22 cellular contexts compared by ENCODE assay signal in the genomic region with DNA sequence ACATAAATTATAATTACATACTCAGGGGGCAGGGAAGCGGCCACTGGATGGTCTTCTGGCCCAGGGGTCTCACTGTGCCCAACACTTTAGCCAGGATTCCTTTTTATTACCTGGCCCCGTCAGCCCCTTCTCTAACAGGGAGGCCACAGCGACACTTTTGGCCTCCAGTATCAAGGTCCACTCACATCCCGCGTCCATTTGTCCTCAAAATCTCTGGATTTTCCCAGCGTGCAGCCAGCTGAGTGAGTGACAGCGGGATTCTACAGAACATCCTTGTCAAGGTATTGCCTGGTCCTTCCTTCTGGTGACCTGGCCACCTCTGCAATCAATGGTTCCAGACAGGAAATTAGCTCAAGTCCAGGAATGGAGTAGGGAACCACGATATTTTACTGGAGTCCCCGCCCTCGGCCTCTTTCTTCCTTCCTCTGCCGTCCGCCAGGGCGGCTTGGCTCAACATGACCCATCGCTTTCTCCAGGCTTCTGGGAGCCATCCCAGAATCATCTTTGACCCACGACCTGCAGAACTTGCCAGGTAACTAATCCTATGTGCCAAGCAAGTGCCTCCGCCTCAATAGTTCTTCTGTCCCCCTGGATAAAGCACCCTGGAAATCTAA. TPM values are rescaled to one million over a fixed set of nuclear protein-coding genes. Genes with fewer than 3 reads are reported as not detected.
DNase-seq lines count a peak whose midpoint lies in the region; ATAC-seq and TF ChIP-seq lines count a peak whose summit lies in the region.
"Had no signal": no experiment of that assay in that cellular context is flagged by ENCODE, and none has a peak within 500 bp of the region (broad histone marks: within the 10 kb centered on the region; RNA-seq: fewer than 3 reads in every experiment).

No MANE protein-coding gene starts in this region.

- H3K4me3 ChIP-seq in endodermal cell (ENCODE audit: low read length) (no peak overlapping the region), mucosa of descending colon (no peak overlapping the region), stomach smooth muscle (ENCODE audit: low read length in 2 of 2) (peak overlapping the region in 1 of 2 donors; percentile 3), gastrocnemius medialis (no peak overlapping the region)
- H3K4me3 ChIP-seq: adrenal gland, SJCRH30 had no signal

- peaks cover 11% of the 10 kb centered on the region for H3K27me3 Mint-ChIP-seq in activated CD4-positive, alpha-beta T cell treated with anti-CD3 and anti-CD28 coated beads, Interleukin-2, amount 10 ng/mL, durations not matched to agents 24 days and 14 days
- peaks cover 3% of the 10 kb centered on the region for H3K27me3 Mint-ChIP-seq in endodermal cell (ENCODE audit: insufficient read depth)

- H3K27me3 ChIP-seq in endodermal cell (ENCODE audit: control insufficient read depth, insufficient read depth, low read length, poor library complexity, severe bottlenecking): no peaks in the 10 kb centered on the region
- no peaks in the 10 kb centered on the region for H3K27me3 ChIP-seq in stomach smooth muscle (ENCODE audit: control insufficient read depth in 1 of 2, insufficient read depth in 2 of 2, low read length in 2 of 2)
- H3K27me3 ChIP-seq in gastrocnemius medialis: peaks cover 12 to 27% (median 20%) of the 10 kb centered on the region in 3 donors
- H3K27me3 ChIP-seq: BE2C, SJCRH30 had no signal

- H3K4me1 Mint-ChIP-seq in activated CD4-positive, alpha-beta T cell treated with anti-CD3 and anti-CD28 coated beads, Interleukin-2, amount 10 ng/mL, durations not matched to agents 24 days and 14 days: no peaks in the 10 kb centered on the region
- peaks cover 3% of the 10 kb centered on the region for H3K4me1 Mint-ChIP-seq in endodermal cell
- H3K4me1 Mint-ChIP-seq: activated B cell treated with CpG ODN at 0.5 μM for 24 hours had no signal

- peaks cover 2% of the 10 kb centered on the region for H3K36me3 Mint-ChIP-seq in activated CD4-positive, alpha-beta T cell treated with anti-CD3 and anti-CD28 coated beads, Interleukin-2, amount 10 ng/mL, durations not matched to agents 24 days and 14 days (ENCODE audit: low read depth)
- peaks cover 5% of the 10 kb centered on the region for H3K36me3 Mint-ChIP-seq in endodermal cell (ENCODE audit: low read depth)

- no peak overlapping the region for H3K9ac ChIP-seq in endodermal cell (ENCODE audit: extremely low read depth, low read length, poor library complexity, severe bottlenecking)
- no peak overlapping the region for H3K9ac ChIP-seq in stomach smooth muscle (ENCODE audit: low read length in 2 of 2)

- ATAC-seq in mucosa of descending colon: no peak
- ATAC-seq in GM21825 (IDR thresholded peaks at IDR 0.05; ENCODE audit: unreplicated experiment): no peak
- no peak for ATAC-seq in gastrocnemius medialis
- ATAC-seq: activated CD8-positive, alpha-beta T cell treated with anti-CD3 and anti-CD28 coated beads, Interleukin-2, amount 10 ng/mL, durations not matched to agents 7 days and 5 days; activated T-helper 17 cell treated with anti-CD3 and anti-CD28 coated beads, Interleukin-2, amount 50 U/mL, for 72 hours had no signal

- H3K4me1 ChIP-seq in endodermal cell (ENCODE audit: control insufficient read depth, insufficient read depth, low read length) (no peaks in the 10 kb centered on the region), mucosa of descending colon (ENCODE audit: low read depth) (no peaks in the 10 kb centered on the region), stomach smooth muscle (ENCODE audit: control insufficient read depth, insufficient read depth, low read length) (peaks cover 70% of the 10 kb centered on the region), gastrocnemius medialis (no peaks in the 10 kb centered on the region)
- H3K4me1 ChIP-seq: adrenal gland, BE2C, SJCRH30 had no signal

- H3K36me3 ChIP-seq in endodermal cell (ENCODE audit: control insufficient read depth, insufficient read depth, low read length) (peaks cover 3% of the 10 kb centered on the region), mucosa of descending colon (ENCODE audit: low read depth) (no peaks in the 10 kb centered on the region), stomach smooth muscle (ENCODE audit: control insufficient read depth in 2 of 2, insufficient read depth in 2 of 2, low read length in 2 of 2) (no peaks in the 10 kb centered on the region), gastrocnemius medialis (no peaks in the 10 kb centered on the region)
- H3K36me3 ChIP-seq: adrenal gland, BE2C, SJCRH30 had no signal

- 88 to 91% methylated on average over 15 to 16 of the region's 16 CpGs for WGBS in endodermal cell (ENCODE audit: insufficient coverage in 1 of 2, insufficient read length in 1 of 2), 2 experiments

- no peak overlapping the region for H3K27ac Mint-ChIP-seq in activated CD4-positive, alpha-beta T cell treated with anti-CD3 and anti-CD28 coated beads, Interleukin-2, amount 10 ng/mL, durations not matched to agents 24 days and 14 days
- H3K27ac Mint-ChIP-seq in endodermal cell: no peak overlapping the region
- H3K27ac Mint-ChIP-seq: activated B cell treated with CpG ODN at 0.5 μM for 24 hours; activated CD8-positive, alpha-beta T cell treated with anti-CD3 and anti-CD28 coated beads, Interleukin-2, amount 10 ng/mL, durations not matched to agents 7 days and 5 days; activated T-helper 17 cell treated with anti-CD3 and anti-CD28 coated beads, Interleukin-2, amount 50 U/mL, for 72 hours; T-helper 1 cell treated with Interleukin-12 subunit alpha and Interleukin-12 subunit beta and Interleukin-4 antibody, amounts not matched to agents 30 μg/mL and 1 μg/mL, for 36 hours had no signal

- H3K27ac ChIP-seq in endodermal cell (ENCODE audit: low read depth, low read length): no peak overlapping the region
- H3K27ac ChIP-seq in stomach smooth muscle (ENCODE audit: low read length): peak overlapping the region; percentile 99
- no peak overlapping the region for H3K27ac ChIP-seq in gastrocnemius medialis
- H3K27ac ChIP-seq: adrenal gland, SJCRH30 had no signal

- H3K4me3 Mint-ChIP-seq in activated CD4-positive, alpha-beta T cell treated with anti-CD3 and anti-CD28 coated beads, Interleukin-2, amount 10 ng/mL, durations not matched to agents 24 days and 14 days: no peak overlapping the region
- H3K4me3 Mint-ChIP-seq in endodermal cell: no peak overlapping the region
- H3K4me3 Mint-ChIP-seq: activated B cell treated with CpG ODN at 0.5 μM for 24 hours; activated CD8-positive, alpha-beta T cell treated with anti-CD3 and anti-CD28 coated beads, Interleukin-2, amount 10 ng/mL, durations not matched to agents 7 days and 5 days; activated T-helper 17 cell treated with anti-CD3 and anti-CD28 coated beads, Interleukin-2, amount 50 U/mL, for 72 hours; T-helper 1 cell treated with Interleukin-12 subunit alpha and Interleukin-12 subunit beta and Interleukin-4 antibody, amounts not matched to agents 30 μg/mL and 1 μg/mL, for 36 hours had no signal

- H3K9me3 Mint-ChIP-seq in activated CD4-positive, alpha-beta T cell treated with anti-CD3 and anti-CD28 coated beads, Interleukin-2, amount 10 ng/mL, durations not matched to agents 24 days and 14 days: peaks cover 10% of the 10 kb centered on the region
- peaks cover 22% of the 10 kb centered on the region for H3K9me3 Mint-ChIP-seq in endodermal cell

- H3K9me3 ChIP-seq in endodermal cell (ENCODE audit: control insufficient read depth, low read length): peaks cover 5% of the 10 kb centered on the region
- no peaks in the 10 kb centered on the region for H3K9me3 ChIP-seq in mucosa of descending colon
- no peaks in the 10 kb centered on the region for H3K9me3 ChIP-seq in stomach smooth muscle (ENCODE audit: control insufficient read depth in 2 of 2, low read length in 2 of 2)
- H3K9me3 ChIP-seq in gastrocnemius medialis: no peaks in the 10 kb centered on the region
- H3K9me3 ChIP-seq: adrenal gland, BE2C, SJCRH30 had no signal

- no peak for TF ChIP-seq CTCF in endodermal cell (conservative IDR thresholded peaks at IDR 0.05)
- TF ChIP-seq CTCF in mucosa of descending colon (IDR thresholded peaks at IDR 0.05): no peak
- TF ChIP-seq CTCF in gastrocnemius medialis (IDR thresholded peaks at IDR 0.05 in 4 of 5, conservative IDR thresholded peaks at IDR 0.05 in 1 of 5): no peak

- in situ Hi-C loops in gastrocnemius medialis (cut with MboI; ENCODE audit: low sequenced_read_pairs in 4 of 4): no loop called here

- DNase-seq in activated CD4-positive, alpha-beta T cell treated with anti-CD3 and anti-CD28 coated beads, Interleukin-2, amount 10 ng/mL, durations not matched to agents 24 days and 14 days: peak; percentile 34
- DNase-seq in activated CD4-positive, alpha-beta T cell treated with anti-CD3 and anti-CD28 coated beads, Interleukin-2, amount 50 U/mL, for 48 hours: no peak
- DNase-seq in endodermal cell (peak; percentile 35), mucosa of descending colon (peak in 2 of 3 donors; percentile 14 to 18), T1000 (lab: John Stamatoyannopoulos, UW) (no peak), gastrocnemius medialis (no peak)
- DNase-seq: 8988T; activated B cell treated with CpG ODN at 0.5 μM for 24 hours; BE2C; caudate nucleus; hippocampal formation; NCI-H1417; NCI-H748 treated with DMSO at 0.1 percent for 48 hours; OCI-M1; SJCRH30; stimulated activated CD4-positive, alpha-beta T cell treated with anti-CD3 and anti-CD28 coated beads, Interleukin-2, amount 100 ng/mL, for 48 hours had no signal

- intact Hi-C loops in activated CD4-positive, alpha-beta T cell treated with anti-CD3 and anti-CD28 coated beads, Interleukin-2, amount 10 ng/mL, durations not matched to agents 24 days and 14 days (cut with micrococcal nuclease): loop anchor here (5.0 kb wide), 1 partner anchor 113 kb away; a partner anchor contains a TSS
- intact Hi-C loops in mucosa of descending colon (cut with DNase I, micrococcal nuclease): no loop called here
- intact Hi-C loops in gastrocnemius medialis (cut with DNase I; ENCODE audit: low total_unique reads): no loop called here

- TF ChIP-seq POLR2A in gastrocnemius medialis (IDR thresholded peaks at IDR 0.05): no peak

RNA-seq across cellular contexts. Expression of a gene that starts 2.7 kb away (rescaled TPM):
- 2.0 and 2.3 TPM in 2 replicates for total RNA-seq in activated CD4-positive, alpha-beta T cell treated with anti-CD3 and anti-CD28 coated beads, Interleukin-2, amount 10 ng/mL, durations not matched to agents 24 days and 14 days
- total RNA-seq in endodermal cell (100 to 1,000 TPM; 259 to 377 TPM), mucosa of descending colon (100 to 1,000 TPM in 2 of 3 donors, 10 to 100 TPM in 1; 65.1 to 858 (median 191) TPM), gastrocnemius medialis (100 to 1,000 TPM in 2 of 4 donors, 10 to 100 TPM in 2; 44.0 to 141 (median 88.4) TPM)
- 117 TPM for polyA plus RNA-seq in endodermal cell (2013, experiment 1 of 2)
- polyA plus RNA-seq in endodermal cell (2013, experiment 2 of 2): 114 TPM

Comparison
In these comparisons a context has a peak if more than half of its experiments do, and no peak if none do; other contexts are left out.
1. DNase-seq: peak in activated CD4-positive, alpha-beta T cell treated with anti-CD3 and anti-CD28 coated beads, Interleukin-2, amount 10 ng/mL, durations not matched to agents 24 days and 14 days (single experiment), endodermal cell (single experiment) and mucosa of descending colon (2 of 3); none in activated CD4-positive, alpha-beta T cell treated with anti-CD3 and anti-CD28 coated beads, Interleukin-2, amount 50 U/mL, for 48 hours (0 of 2), T1000 (single experiment) and gastrocnemius medialis (0 of 2).
2. RNA of a gene that starts 2.7 kb away (total RNA-seq): 259 to 377 TPM in endodermal cell, 65.1 to 858 TPM in mucosa of descending colon and 44.0 to 141 TPM in gastrocnemius medialis; 2.0 to 2.3 TPM in activated CD4-positive, alpha-beta T cell treated with anti-CD3 and anti-CD28 coated beads, Interleukin-2, amount 10 ng/mL, durations not matched to agents 24 days and 14 days; every median in the first group is over 10 times any median in the second.